ENCODE assay signal across 1 cellular context in genomic region chr1:205424881-205425635, GRCh38.
TF ChIP-seq lines count a peak whose summit lies in the region.

No MANE protein-coding gene starts in this region.

TF ChIP-seq in K562, 482 proteins besides CTCF, POLR2A, EP300 and RAD21 (continued from another document):
- TF ChIP-seq, protein P1, sequence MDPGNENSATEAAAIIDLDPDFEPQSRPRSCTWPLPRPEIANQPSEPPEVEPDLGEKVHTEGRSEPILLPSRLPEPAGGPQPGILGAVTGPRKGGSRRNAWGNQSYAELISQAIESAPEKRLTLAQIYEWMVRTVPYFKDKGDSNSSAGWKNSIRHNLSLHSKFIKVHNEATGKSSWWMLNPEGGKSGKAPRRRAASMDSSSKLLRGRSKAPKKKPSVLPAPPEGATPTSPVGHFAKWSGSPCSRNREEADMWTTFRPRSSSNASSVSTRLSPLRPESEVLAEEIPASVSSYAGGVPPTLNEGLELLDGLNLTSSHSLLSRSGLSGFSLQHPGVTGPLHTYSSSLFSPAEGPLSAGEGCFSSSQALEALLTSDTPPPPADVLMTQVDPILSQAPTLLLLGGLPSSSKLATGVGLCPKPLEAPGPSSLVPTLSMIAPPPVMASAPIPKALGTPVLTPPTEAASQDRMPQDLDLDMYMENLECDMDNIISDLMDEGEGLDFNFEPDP (CRISPR knock-in tag; IDR thresholded peaks at IDR 0.05) = no peak
- TF ChIP-seq YBX1 (IDR thresholded peaks at IDR 0.05) = no peak
- TF ChIP-seq, protein P2, sequence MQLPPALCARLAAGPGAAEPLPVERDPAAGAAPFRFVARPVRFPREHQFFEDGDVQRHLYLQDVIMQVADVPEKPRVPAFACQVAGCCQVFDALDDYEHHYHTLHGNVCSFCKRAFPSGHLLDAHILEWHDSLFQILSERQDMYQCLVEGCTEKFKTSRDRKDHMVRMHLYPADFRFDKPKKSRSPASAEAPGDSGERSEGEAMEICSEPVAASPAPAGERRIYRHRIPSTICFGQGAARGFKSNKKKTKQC (CRISPR knock-in tag; IDR thresholded peaks at IDR 0.05) = no peak
- no peak for TF ChIP-seq VEZF1 (CRISPR knock-in tag; IDR thresholded peaks at IDR 0.05)
TF ChIP-seq in K562: peak in this region for 1.
